1 cellular context compared by ENCODE assay signal in the genomic region with DNA sequence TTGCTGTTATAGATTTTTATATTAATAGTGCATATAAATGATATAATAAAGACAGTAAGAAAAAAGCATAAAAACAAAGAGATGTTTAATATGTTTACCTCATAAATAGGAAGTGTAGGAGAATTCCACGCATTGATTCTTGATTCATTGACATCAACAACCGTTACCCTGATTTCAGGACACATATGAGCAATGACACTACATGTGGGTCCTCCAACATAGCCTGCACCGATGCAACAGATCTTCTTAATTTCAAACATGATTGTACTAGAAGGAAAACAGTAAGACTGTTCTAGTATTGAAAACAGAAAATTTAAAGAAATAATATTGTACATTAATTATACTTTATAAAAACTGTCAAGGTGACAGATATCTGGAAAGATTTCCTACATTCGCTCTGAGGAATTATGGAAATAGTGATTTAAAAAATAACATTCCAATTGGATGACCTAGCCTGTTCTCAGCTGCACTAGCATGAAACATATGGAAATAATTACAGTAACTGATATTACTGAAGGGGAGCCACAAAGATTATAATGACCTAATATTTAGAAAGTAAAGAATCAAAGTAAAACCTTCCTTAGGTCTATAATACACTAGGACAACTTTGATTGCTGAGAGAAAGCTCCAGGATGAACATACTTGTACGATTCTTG.
TF ChIP-seq lines count a peak whose summit lies in the region.

No MANE protein-coding gene starts in this region.

TF ChIP-seq in IMR-90, 13 proteins besides CTCF, POLR2A, EP300 and RAD21:
- TF ChIP-seq RFX5 (IDR thresholded peaks at IDR 0.05; ENCODE audit: low read depth, low read length) (no peak), RCOR1 (IDR thresholded peaks at IDR 0.05; ENCODE audit: insufficient replicate concordance, low read length) (no peak), SMC3 (IDR thresholded peaks at IDR 0.05; ENCODE audit: low read depth, low read length) (no peak), NFE2L2 (IDR thresholded peaks at IDR 0.05; ENCODE audit: low read depth, low read length) (no peak), BHLHE40 (IDR thresholded peaks at IDR 0.05; ENCODE audit: low read depth, low read length) (no peak), MXI1 (IDR thresholded peaks at IDR 0.05; ENCODE audit: borderline replicate concordance, low read depth, low read length) (no peak), CEBPB (IDR thresholded peaks at IDR 0.05; ENCODE audit: low read depth, low read length) (no peak), MAZ (IDR thresholded peaks at IDR 0.05; ENCODE audit: borderline replicate concordance, low read depth, low read length) (no peak), FOS (IDR thresholded peaks at IDR 0.05; ENCODE audit: low read depth, low read length) (no peak), CHD1 (IDR thresholded peaks at IDR 0.05; ENCODE audit: low read depth, low read length) (no peak), MAFK (IDR thresholded peaks at IDR 0.05; ENCODE audit: low read depth, low read length) (no peak)
- TF ChIP-seq, protein P1, sequence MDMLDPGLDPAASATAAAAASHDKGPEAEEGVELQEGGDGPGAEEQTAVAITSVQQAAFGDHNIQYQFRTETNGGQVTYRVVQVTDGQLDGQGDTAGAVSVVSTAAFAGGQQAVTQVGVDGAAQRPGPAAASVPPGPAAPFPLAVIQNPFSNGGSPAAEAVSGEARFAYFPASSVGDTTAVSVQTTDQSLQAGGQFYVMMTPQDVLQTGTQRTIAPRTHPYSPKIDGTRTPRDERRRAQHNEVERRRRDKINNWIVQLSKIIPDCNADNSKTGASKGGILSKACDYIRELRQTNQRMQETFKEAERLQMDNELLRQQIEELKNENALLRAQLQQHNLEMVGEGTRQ (IDR thresholded peaks at IDR 0.05; ENCODE audit: low read depth, low read length): no peak
- TF ChIP-seq, protein P2, sequence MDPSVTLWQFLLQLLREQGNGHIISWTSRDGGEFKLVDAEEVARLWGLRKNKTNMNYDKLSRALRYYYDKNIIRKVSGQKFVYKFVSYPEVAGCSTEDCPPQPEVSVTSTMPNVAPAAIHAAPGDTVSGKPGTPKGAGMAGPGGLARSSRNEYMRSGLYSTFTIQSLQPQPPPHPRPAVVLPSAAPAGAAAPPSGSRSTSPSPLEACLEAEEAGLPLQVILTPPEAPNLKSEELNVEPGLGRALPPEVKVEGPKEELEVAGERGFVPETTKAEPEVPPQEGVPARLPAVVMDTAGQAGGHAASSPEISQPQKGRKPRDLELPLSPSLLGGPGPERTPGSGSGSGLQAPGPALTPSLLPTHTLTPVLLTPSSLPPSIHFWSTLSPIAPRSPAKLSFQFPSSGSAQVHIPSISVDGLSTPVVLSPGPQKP (IDR thresholded peaks at IDR 0.05; ENCODE audit: borderline replicate concordance, low read depth, low read length): no peak
